ENCODE assay signal across 8 cellular contexts in genomic region chr7:47571355-47572100, GRCh38. TPM values are rescaled to one million over a fixed set of nuclear protein-coding genes. Genes with fewer than 3 reads are reported as not detected.
DNase-seq lines count a peak whose midpoint lies in the region; ATAC-seq and TF ChIP-seq lines count a peak whose summit lies in the region.

No MANE protein-coding gene starts in this region.

- peaks cover 69% of the 10 kb centered on the region for H3K4me1 ChIP-seq in Caco-2
- H3K4me1 ChIP-seq in stomach smooth muscle (ENCODE audit: control insufficient read depth, insufficient read depth, low read length) = peaks cover 54% of the 10 kb centered on the region

- no peak for ATAC-seq in HG03175 (IDR thresholded peaks at IDR 0.05; ENCODE audit: unreplicated experiment)

- H3K27me3 ChIP-seq in Caco-2 (replicated peaks; ENCODE audit: control insufficient read depth, insufficient read depth, low read length) = no peaks in the 10 kb centered on the region
- H3K27me3 ChIP-seq in kidney epithelial cell (ENCODE audit: control insufficient read depth, insufficient read depth, low read length) = no peaks in the 10 kb centered on the region
- H3K27me3 ChIP-seq in stomach smooth muscle (ENCODE audit: control insufficient read depth in 1 of 2, insufficient read depth in 2 of 2, low read length in 2 of 2) = no peaks in the 10 kb centered on the region

- CTCF ChIA-PET in Caco-2 (lab: Charles Lee) = interaction anchor here (1.1 kb wide), 1 partner anchor 37 kb away, joined by 4 read pairs; no protein-coding TSS in a partner anchor

- no peak overlapping the region for H3K4me3 ChIP-seq in Caco-2 (ENCODE audit: low read depth, low read length)
- no peak overlapping the region for H3K4me3 ChIP-seq in kidney epithelial cell (ENCODE audit: low read depth, low read length)
- peak overlapping the region; percentile 33 to 54 for H3K4me3 ChIP-seq in stomach smooth muscle (ENCODE audit: low read length in 2 of 2)

- H3K9ac ChIP-seq in stomach smooth muscle (ENCODE audit: low read length in 2 of 2) = peak overlapping the region; percentile 10 to 64

- no TSS peak for BruUV-seq in Caco-2 (replicated peaks; lab: Mats Ljungman, UMichigan)

- peaks cover 61% of the 10 kb centered on the region for H3K4me1 Mint-ChIP-seq in Caco-2 (ENCODE audit: low read depth, unreplicated experiment)

- H3K27me3 Mint-ChIP-seq in Caco-2 (ENCODE audit: insufficient read depth, unreplicated experiment) = no peaks in the 10 kb centered on the region

- H3K9me3 ChIP-seq in Caco-2 (no peaks in the 10 kb centered on the region), stomach smooth muscle (ENCODE audit: control insufficient read depth in 2 of 2, low read length in 2 of 2) (no peaks in the 10 kb centered on the region)

- intact Hi-C loops in Caco-2 (cut with micrococcal nuclease; ENCODE audit: unreplicated experiment) = no loop called here

- H3K36me3 ChIP-seq in Caco-2 (ENCODE audit: control insufficient read depth, insufficient read depth, low read length) (peaks cover 4% of the 10 kb centered on the region), kidney epithelial cell (ENCODE audit: control insufficient read depth, insufficient read depth, low read length) (peaks cover 2% of the 10 kb centered on the region), stomach smooth muscle (ENCODE audit: control insufficient read depth in 2 of 2, insufficient read depth in 2 of 2, low read length in 2 of 2) (no peaks in the 10 kb centered on the region)

- POLR2A ChIA-PET in Caco-2 (lab: Charles Lee) = no interaction called here

- no peaks in the 10 kb centered on the region for H3K9me3 Mint-ChIP-seq in Caco-2 (ENCODE audit: unreplicated experiment)

- peak overlapping the region; percentile 70 for H3K27ac ChIP-seq in stomach smooth muscle (ENCODE audit: low read length)

- H3K36me3 Mint-ChIP-seq in Caco-2 (ENCODE audit: insufficient read depth, unreplicated experiment) = peaks cover 97% of the 10 kb centered on the region

- TF ChIP-seq CTCF in Caco-2 (IDR thresholded peaks at IDR 0.05; ENCODE audit: insufficient read depth in 1 of 2, low read depth in 1 of 2, low read length in 1 of 2, severe bottlenecking in 1 of 2, unreplicated experiment in 1 of 2) = no peak
- TF ChIP-seq CTCF in kidney epithelial cell (IDR thresholded peaks at IDR 0.05; ENCODE audit: insufficient read depth, low read length, poor library complexity, severe bottlenecking) = no peak

- peak overlapping the region; percentile 71 for H3K4me3 Mint-ChIP-seq in Caco-2 (ENCODE audit: unreplicated experiment)

- DNase-seq in Caco-2 (no peak), NCI-H1105 (lab: John Stamatoyannopoulos, UW) (peak; percentile 43), astrocyte of the hippocampus (ENCODE audit: low read depth, low spot score) (peak; percentile 96), kidney epithelial cell (ENCODE audit: low read depth) (peak; percentile 64), HPDE6-E6E7 (ENCODE audit: extremely low spot score) (no peak), AML-193 (lab: John Stamatoyannopoulos, UW) (no peak)

- H3K27ac Mint-ChIP-seq in Caco-2 (ENCODE audit: unreplicated experiment) = peak overlapping the region; percentile 92

RNA-seq across cellular contexts. Expression of gene TNS3, which starts 10.4 kb away (rescaled TPM):
- total RNA-seq in Caco-2 (2022) (252 and 263 TPM in 2 replicates), kidney epithelial cell (41.2 and 57.0 TPM in 2 replicates)

Comparison
In these comparisons a context has a peak if more than half of its experiments do, and no peak if none do; other contexts are left out.
1. DNase-seq: peak in NCI-H1105 (single experiment), astrocyte of the hippocampus (single experiment) and kidney epithelial cell (single experiment); none in Caco-2 (0 of 2), HPDE6-E6E7 (single experiment) and AML-193 (0 of 2).
2. H3K4me3 ChIP-seq: peak in stomach smooth muscle (2 of 2); none in Caco-2 (single experiment) and kidney epithelial cell (single experiment).